Comparison of ENCODE assay signal across 1 cellular context in genomic region chr1:1019122-1019999, GRCh38.
TF ChIP-seq lines count a peak whose summit lies in the region.

No MANE protein-coding gene starts in this region.

TF ChIP-seq in IMR-90, 13 proteins besides CTCF, POLR2A, EP300 and RAD21:
- TF ChIP-seq MXI1 (IDR thresholded peaks at IDR 0.05; ENCODE audit: borderline replicate concordance, low read depth, low read length): peak; percentile 45; the same call in 1 of the 2 replicates
- TF ChIP-seq CHD1 (IDR thresholded peaks at IDR 0.05; ENCODE audit: low read depth, low read length): no peak
- TF ChIP-seq MAFK (IDR thresholded peaks at IDR 0.05; ENCODE audit: low read depth, low read length): no peak
- TF ChIP-seq ELK1 (IDR thresholded peaks at IDR 0.05; ENCODE audit: borderline replicate concordance, low read depth, low read length): no peak
- TF ChIP-seq CEBPB (IDR thresholded peaks at IDR 0.05; ENCODE audit: low read depth, low read length): no peak
- no peak for TF ChIP-seq RFX5 (IDR thresholded peaks at IDR 0.05; ENCODE audit: low read depth, low read length)
- no peak for TF ChIP-seq FOS (IDR thresholded peaks at IDR 0.05; ENCODE audit: low read depth, low read length)
- TF ChIP-seq SMC3 (IDR thresholded peaks at IDR 0.05; ENCODE audit: low read depth, low read length): 0 out of 2 replicates have a peak, but pooled peaks have one; percentile 3
- TF ChIP-seq RCOR1 (IDR thresholded peaks at IDR 0.05; ENCODE audit: insufficient replicate concordance, low read length): no peak
- TF ChIP-seq MAZ (IDR thresholded peaks at IDR 0.05; ENCODE audit: borderline replicate concordance, low read depth, low read length): peak; percentile 84; the same call in 1 of the 2 replicates
- TF ChIP-seq NFE2L2 (IDR thresholded peaks at IDR 0.05; ENCODE audit: low read depth, low read length): no peak
TF ChIP-seq in IMR-90: peak in this region for 3.
